Comparison of ENCODE assay signal across 1 cellular context in the genomic region with DNA sequence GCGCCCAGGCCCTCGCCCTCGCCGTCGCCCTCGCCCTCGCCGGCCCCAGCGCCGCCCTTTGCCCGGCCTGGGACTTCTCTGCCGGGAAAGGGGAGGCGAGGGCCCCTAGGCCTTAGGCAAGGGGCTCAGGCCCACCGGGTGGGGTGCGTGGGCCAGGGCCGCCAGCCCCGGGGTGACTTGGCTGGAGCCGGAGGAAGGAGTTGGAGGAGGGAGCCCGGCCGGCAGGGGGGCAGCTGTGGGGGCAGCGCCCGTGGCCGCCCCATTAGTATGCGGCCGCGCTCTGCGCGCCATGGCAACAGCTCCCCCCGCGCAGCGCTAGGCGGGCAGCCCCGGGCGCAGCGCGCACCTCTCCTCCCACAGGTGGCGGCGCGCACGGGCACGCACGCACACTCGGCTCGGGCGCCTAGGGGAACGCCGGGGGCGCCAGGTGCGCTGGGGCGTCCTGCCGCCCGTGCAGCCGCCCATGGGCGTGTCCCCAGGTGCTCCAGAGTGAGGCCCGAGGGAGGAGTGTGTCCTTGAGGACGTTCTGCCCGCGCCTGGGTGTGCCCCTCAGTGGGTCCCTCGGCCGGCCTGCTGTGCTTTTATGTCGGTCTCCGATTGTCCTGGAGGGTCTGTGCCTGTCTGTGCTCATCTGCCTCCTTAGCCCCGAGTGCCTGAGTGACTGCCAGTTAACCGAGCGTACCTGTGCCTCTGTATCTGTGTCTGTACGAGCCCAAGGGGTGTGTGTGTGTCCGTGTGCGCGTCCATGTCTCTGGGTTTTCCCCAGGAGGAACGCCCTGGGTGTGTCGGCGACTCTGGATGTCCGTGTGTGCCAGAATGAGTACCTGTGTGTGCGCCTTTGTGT.
TF ChIP-seq lines count a peak whose summit lies in the region.

No MANE protein-coding gene starts in this region.

TF ChIP-seq in HepG2, 621 proteins besides CTCF, POLR2A, EP300 and RAD21 (continued from another document and continues in another):
- TF ChIP-seq, protein P1, sequence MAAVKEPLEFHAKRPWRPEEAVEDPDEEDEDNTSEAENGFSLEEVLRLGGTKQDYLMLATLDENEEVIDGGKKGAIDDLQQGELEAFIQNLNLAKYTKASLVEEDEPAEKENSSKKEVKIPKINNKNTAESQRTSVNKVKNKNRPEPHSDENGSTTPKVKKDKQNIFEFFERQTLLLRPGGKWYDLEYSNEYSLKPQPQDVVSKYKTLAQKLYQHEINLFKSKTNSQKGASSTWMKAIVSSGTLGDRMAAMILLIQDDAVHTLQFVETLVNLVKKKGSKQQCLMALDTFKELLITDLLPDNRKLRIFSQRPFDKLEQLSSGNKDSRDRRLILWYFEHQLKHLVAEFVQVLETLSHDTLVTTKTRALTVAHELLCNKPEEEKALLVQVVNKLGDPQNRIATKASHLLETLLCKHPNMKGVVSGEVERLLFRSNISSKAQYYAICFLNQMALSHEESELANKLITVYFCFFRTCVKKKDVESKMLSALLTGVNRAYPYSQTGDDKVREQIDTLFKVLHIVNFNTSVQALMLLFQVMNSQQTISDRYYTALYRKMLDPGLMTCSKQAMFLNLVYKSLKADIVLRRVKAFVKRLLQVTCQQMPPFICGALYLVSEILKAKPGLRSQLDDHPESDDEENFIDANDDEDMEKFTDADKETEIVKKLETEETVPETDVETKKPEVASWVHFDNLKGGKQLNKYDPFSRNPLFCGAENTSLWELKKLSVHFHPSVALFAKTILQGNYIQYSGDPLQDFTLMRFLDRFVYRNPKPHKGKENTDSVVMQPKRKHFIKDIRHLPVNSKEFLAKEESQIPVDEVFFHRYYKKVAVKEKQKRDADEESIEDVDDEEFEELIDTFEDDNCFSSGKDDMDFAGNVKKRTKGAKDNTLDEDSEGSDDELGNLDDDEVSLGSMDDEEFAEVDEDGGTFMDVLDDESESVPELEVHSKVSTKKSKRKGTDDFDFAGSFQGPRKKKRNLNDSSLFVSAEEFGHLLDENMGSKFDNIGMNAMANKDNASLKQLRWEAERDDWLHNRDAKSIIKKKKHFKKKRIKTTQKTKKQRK (IDR thresholded peaks at IDR 0.05; ENCODE audit: low read length) = no peak
- TF ChIP-seq, protein P2, sequence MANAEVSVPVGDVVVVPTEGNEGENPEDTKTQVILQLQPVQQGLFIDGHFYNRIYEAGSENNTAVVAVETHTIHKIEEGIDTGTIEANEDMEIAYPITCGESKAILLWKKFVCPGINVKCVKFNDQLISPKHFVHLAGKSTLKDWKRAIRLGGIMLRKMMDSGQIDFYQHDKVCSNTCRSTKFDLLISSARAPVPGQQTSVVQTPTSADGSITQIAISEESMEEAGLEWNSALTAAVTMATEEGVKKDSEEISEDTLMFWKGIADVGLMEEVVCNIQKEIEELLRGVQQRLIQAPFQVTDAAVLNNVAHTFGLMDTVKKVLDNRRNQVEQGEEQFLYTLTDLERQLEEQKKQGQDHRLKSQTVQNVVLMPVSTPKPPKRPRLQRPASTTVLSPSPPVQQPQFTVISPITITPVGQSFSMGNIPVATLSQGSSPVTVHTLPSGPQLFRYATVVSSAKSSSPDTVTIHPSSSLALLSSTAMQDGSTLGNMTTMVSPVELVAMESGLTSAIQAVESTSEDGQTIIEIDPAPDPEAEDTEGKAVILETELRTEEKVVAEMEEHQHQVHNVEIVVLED (CRISPR knock-in tag; IDR thresholded peaks at IDR 0.05; ENCODE audit: borderline replicate concordance) = peak; percentile 73
- TF ChIP-seq ESRRA (CRISPR knock-in tag; IDR thresholded peaks at IDR 0.05; ENCODE audit: low read depth) (no peak), ZMYM2 (CRISPR knock-in tag; IDR thresholded peaks at IDR 0.05) (no peak), SP5 (CRISPR knock-in tag; IDR thresholded peaks at IDR 0.05; ENCODE audit: borderline replicate concordance, low read depth) (no peak), ZNF567 (CRISPR knock-in tag; IDR thresholded peaks at IDR 0.05; ENCODE audit: borderline replicate concordance) (0 out of 2 replicates have a peak, but pooled peaks have one; percentile 39), ZNF350 (CRISPR knock-in tag; IDR thresholded peaks at IDR 0.05; ENCODE audit: borderline replicate concordance, low read depth) (no peak), YY1 (IDR thresholded peaks at IDR 0.05; ENCODE audit: insufficient read depth, insufficient replicate concordance, low read depth, low read length) (peak; percentile 40), ARHGAP35 (CRISPR knock-in tag; IDR thresholded peaks at IDR 0.05; ENCODE audit: borderline replicate concordance) (no peak), MXI1 (IDR thresholded peaks at IDR 0.05; ENCODE audit: borderline replicate concordance, low read depth, low read length) (peak; percentile 41; the same call in 1 of the 3 replicates), PTBP1 (IDR thresholded peaks at IDR 0.05; ENCODE audit: low read depth, low read length, poor library complexity, severe bottlenecking) (no peak), ZNF737 (CRISPR knock-in tag; IDR thresholded peaks at IDR 0.05; ENCODE audit: borderline replicate concordance) (no peak), NR2C2 (CRISPR knock-in tag; IDR thresholded peaks at IDR 0.05; ENCODE audit: borderline replicate concordance) (no peak), ZNF644 (CRISPR knock-in tag; IDR thresholded peaks at IDR 0.05; ENCODE audit: low read depth) (no peak), REL (CRISPR knock-in tag; conservative IDR thresholded peaks at IDR 0.05) (no peak), FOXA3 (CRISPR knock-in tag; IDR thresholded peaks at IDR 0.05) (no peak), HES4 (CRISPR knock-in tag; IDR thresholded peaks at IDR 0.05; ENCODE audit: borderline replicate concordance) (no peak), ZFP36L2 (CRISPR knock-in tag; IDR thresholded peaks at IDR 0.05) (no peak), TARDBP (CRISPR knock-in tag; IDR thresholded peaks at IDR 0.05) (peak; percentile 26; the same call in 1 of the 2 replicates), ZNF790 (CRISPR knock-in tag; IDR thresholded peaks at IDR 0.05; ENCODE audit: borderline replicate concordance) (0 out of 2 replicates have a peak, but pooled peaks have one; percentile 55), KLF6 (CRISPR knock-in tag; IDR thresholded peaks at IDR 0.05) (peak; percentile 51; the same call in 1 of the 2 replicates), ZNF616 (CRISPR knock-in tag; IDR thresholded peaks at IDR 0.05; ENCODE audit: low read depth) (0 out of 2 replicates have a peak, but pooled peaks have one; percentile 23), ZNF530 (CRISPR knock-in tag; IDR thresholded peaks at IDR 0.05; ENCODE audit: low read depth) (no peak), SRSF9 (IDR thresholded peaks at IDR 0.05; ENCODE audit: borderline replicate concordance, insufficient read depth, low read depth, low read length, poor library complexity, severe bottlenecking) (no peak), ZNF282 (IDR thresholded peaks at IDR 0.05; ENCODE audit: partially characterized antibody) (no peak), RBFOX2 (IDR thresholded peaks at IDR 0.05; ENCODE audit: low read depth, low read length) (peak; percentile 86), MAZ (IDR thresholded peaks at IDR 0.05; ENCODE audit: borderline replicate concordance, low read depth, low read length) (no peak), MAZ (CRISPR knock-in tag; IDR thresholded peaks at IDR 0.05; ENCODE audit: low read depth) (no peak; the same call in 1 of the 2 replicates), KMT2B (CRISPR knock-in tag; IDR thresholded peaks at IDR 0.05) (no peak), PHF8 (CRISPR knock-in tag; IDR thresholded peaks at IDR 0.05) (peak; percentile 65), NFIC (IDR thresholded peaks at IDR 0.05; ENCODE audit: low read length) (no peak), FOXP1 (IDR thresholded peaks at IDR 0.05) (no peak), FOXP1 (CRISPR knock-in tag; IDR thresholded peaks at IDR 0.05) (no peak), DNMT1 (CRISPR knock-in tag; IDR thresholded peaks at IDR 0.05) (no peak), ZZZ3 (CRISPR knock-in tag; IDR thresholded peaks at IDR 0.05; ENCODE audit: borderline replicate concordance) (no peak), GLI4 (CRISPR knock-in tag; IDR thresholded peaks at IDR 0.05; ENCODE audit: borderline replicate concordance) (no peak), ZNF234 (CRISPR knock-in tag; conservative IDR thresholded peaks at IDR 0.05) (no peak), HNRNPLL (IDR thresholded peaks at IDR 0.05; ENCODE audit: low read depth, low read length, poor library complexity, severe bottlenecking) (peak; percentile 97), NONO (IDR thresholded peaks at IDR 0.05) (no peak), NONO (CRISPR knock-in tag; conservative IDR thresholded peaks at IDR 0.05) (peak; percentile 43; the same call in 1 of the 2 replicates), HIVEP1 (CRISPR knock-in tag; IDR thresholded peaks at IDR 0.05) (no peak)
- TF ChIP-seq, protein P3, sequence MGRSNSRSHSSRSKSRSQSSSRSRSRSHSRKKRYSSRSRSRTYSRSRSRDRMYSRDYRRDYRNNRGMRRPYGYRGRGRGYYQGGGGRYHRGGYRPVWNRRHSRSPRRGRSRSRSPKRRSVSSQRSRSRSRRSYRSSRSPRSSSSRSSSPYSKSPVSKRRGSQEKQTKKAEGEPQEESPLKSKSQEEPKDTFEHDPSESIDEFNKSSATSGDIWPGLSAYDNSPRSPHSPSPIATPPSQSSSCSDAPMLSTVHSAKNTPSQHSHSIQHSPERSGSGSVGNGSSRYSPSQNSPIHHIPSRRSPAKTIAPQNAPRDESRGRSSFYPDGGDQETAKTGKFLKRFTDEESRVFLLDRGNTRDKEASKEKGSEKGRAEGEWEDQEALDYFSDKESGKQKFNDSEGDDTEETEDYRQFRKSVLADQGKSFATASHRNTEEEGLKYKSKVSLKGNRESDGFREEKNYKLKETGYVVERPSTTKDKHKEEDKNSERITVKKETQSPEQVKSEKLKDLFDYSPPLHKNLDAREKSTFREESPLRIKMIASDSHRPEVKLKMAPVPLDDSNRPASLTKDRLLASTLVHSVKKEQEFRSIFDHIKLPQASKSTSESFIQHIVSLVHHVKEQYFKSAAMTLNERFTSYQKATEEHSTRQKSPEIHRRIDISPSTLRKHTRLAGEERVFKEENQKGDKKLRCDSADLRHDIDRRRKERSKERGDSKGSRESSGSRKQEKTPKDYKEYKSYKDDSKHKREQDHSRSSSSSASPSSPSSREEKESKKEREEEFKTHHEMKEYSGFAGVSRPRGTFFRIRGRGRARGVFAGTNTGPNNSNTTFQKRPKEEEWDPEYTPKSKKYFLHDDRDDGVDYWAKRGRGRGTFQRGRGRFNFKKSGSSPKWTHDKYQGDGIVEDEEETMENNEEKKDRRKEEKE (IDR thresholded peaks at IDR 0.05) = no peak
- TF ChIP-seq, protein P4, sequence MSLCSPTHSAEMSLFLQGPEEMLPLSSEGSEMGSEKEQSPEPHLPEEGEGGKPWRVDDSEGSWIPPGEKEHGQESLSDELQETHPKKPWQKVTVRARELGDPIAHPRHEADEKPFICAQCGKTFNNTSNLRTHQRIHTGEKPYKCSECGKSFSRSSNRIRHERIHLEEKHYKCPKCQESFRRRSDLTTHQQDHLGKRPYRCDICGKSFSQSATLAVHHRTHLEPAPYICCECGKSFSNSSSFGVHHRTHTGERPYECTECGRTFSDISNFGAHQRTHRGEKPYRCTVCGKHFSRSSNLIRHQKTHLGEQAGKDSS (CRISPR knock-in tag; IDR thresholded peaks at IDR 0.05; ENCODE audit: borderline replicate concordance, low read depth) = no peak
- TF ChIP-seq, protein P5, sequence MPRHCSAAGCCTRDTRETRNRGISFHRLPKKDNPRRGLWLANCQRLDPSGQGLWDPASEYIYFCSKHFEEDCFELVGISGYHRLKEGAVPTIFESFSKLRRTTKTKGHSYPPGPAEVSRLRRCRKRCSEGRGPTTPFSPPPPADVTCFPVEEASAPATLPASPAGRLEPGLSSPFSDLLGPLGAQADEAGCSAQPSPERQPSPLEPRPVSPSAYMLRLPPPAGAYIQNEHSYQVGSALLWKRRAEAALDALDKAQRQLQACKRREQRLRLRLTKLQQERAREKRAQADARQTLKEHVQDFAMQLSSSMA (CRISPR knock-in tag; IDR thresholded peaks at IDR 0.05) = no peak
- TF ChIP-seq, protein P6, sequence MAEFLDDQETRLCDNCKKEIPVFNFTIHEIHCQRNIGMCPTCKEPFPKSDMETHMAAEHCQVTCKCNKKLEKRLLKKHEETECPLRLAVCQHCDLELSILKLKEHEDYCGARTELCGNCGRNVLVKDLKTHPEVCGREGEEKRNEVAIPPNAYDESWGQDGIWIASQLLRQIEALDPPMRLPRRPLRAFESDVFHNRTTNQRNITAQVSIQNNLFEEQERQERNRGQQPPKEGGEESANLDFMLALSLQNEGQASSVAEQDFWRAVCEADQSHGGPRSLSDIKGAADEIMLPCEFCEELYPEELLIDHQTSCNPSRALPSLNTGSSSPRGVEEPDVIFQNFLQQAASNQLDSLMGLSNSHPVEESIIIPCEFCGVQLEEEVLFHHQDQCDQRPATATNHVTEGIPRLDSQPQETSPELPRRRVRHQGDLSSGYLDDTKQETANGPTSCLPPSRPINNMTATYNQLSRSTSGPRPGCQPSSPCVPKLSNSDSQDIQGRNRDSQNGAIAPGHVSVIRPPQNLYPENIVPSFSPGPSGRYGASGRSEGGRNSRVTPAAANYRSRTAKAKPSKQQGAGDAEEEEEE (CRISPR knock-in tag; IDR thresholded peaks at IDR 0.05; ENCODE audit: borderline replicate concordance) = no peak
- TF ChIP-seq, protein P7, sequence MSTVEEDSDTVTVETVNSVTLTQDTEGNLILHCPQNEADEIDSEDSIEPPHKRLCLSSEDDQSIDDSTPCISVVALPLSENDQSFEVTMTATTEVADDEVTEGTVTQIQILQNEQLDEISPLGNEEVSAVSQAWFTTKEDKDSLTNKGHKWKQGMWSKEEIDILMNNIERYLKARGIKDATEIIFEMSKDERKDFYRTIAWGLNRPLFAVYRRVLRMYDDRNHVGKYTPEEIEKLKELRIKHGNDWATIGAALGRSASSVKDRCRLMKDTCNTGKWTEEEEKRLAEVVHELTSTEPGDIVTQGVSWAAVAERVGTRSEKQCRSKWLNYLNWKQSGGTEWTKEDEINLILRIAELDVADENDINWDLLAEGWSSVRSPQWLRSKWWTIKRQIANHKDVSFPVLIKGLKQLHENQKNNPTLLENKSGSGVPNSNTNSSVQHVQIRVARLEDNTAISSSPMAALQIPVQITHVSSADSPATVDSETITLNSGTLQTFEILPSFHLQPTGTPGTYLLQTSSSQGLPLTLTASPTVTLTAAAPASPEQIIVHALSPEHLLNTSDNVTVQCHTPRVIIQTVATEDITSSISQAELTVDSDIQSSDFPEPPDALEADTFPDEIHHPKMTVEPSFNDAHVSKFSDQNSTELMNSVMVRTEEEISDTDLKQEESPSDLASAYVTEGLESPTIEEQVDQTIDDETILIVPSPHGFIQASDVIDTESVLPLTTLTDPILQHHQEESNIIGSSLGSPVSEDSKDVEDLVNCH (CRISPR knock-in tag; IDR thresholded peaks at IDR 0.05) = no peak
- TF ChIP-seq, protein P8, sequence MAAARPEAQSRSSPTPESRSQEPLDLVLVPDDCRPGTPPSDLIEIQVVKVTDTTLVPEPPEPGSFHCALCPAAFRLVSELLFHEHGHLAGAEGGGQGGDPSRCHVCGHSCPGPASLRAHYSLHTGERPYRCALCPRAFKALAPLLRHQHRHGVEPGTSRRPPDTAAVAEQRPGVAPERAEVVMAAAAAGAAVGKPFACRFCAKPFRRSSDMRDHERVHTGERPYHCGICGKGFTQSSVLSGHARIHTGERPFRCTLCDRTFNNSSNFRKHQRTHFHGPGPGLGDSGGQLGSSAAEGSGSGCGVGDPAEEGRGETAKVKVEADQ (CRISPR knock-in tag; IDR thresholded peaks at IDR 0.05; ENCODE audit: borderline replicate concordance) = no peak
- TF ChIP-seq, protein P9, sequence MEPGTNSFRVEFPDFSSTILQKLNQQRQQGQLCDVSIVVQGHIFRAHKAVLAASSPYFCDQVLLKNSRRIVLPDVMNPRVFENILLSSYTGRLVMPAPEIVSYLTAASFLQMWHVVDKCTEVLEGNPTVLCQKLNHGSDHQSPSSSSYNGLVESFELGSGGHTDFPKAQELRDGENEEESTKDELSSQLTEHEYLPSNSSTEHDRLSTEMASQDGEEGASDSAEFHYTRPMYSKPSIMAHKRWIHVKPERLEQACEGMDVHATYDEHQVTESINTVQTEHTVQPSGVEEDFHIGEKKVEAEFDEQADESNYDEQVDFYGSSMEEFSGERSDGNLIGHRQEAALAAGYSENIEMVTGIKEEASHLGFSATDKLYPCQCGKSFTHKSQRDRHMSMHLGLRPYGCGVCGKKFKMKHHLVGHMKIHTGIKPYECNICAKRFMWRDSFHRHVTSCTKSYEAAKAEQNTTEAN (CRISPR knock-in tag; conservative IDR thresholded peaks at IDR 0.05) = no peak
